Comparison of ENCODE assay signal across 8 cellular contexts in the genomic region with DNA sequence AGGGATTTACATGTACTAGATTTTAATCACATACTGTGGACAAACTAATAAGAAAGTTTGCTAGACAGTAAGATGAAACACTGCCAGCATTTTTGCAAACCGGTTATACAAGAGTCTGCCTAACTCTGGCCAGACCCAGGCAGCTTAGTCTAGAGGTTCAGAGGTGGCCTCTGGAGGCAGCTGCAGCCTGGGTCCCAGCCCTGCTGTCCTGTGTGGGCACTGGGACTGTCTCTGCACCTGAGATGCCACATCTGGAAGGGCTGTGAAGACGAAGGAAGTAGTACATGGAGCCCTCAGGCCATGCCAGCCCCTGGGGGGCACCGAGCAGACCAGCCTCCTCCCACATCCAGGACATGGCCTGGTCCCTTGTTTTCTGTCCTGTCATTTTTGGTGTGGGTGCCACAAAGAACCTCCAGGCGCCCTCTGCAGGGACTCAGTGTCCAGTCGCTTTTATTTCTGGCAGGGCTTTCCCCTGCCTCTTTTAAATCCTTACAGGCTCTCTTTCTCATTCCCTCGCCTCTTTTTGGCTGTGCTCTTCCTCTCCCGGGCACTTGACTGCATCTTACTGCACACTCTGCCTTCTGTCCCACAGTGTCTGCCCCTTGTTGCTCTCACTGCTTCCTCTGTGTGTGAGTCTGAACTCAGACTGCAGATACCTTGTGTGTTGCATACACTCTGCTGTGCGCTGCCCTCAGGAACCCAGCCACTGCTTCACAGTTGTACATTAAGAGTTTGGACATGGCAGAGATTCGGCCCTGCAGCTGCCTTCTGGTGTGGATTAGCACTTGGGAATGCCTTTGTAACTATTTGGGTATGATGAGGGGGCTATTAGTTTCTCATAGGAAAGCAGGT.
DNase-seq lines count a peak whose midpoint lies in the region; ATAC-seq and TF ChIP-seq lines count a peak whose summit lies in the region.

No MANE protein-coding gene starts in this region.

- 29% methylated on average over 9 of the region's 9 CpGs for WGBS in urinary bladder

- no peaks in the 10 kb centered on the region for H3K4me1 ChIP-seq in urinary bladder (ENCODE audit: insufficient read depth)

- peak; percentile 8 to 22 for DNase-seq in activated CD4-positive, alpha-beta T cell treated with anti-CD3 and anti-CD28 coated beads for 24 hours (ENCODE audit: low read depth in 2 of 2)
- DNase-seq in activated CD4-positive, alpha-beta T cell treated with anti-CD3 and anti-CD28 coated beads for 1 hour = no peak
- DNase-seq in MG63 = peak; percentile 26
- peak; percentile 15 to 21 for DNase-seq in activated CD4-positive, alpha-beta T cell treated with anti-CD3 and anti-CD28 coated beads for 4 hours
- peak; percentile 51 to 73 for DNase-seq in erythroblast (lab: John Stamatoyannopoulos, UW)
- peak; percentile 50 for DNase-seq in myocyte (ENCODE audit: low read depth)

- no peak for ATAC-seq in HG03108 (IDR thresholded peaks at IDR 0.05; ENCODE audit: unreplicated experiment)

- H3K36me3 ChIP-seq in MG63 (no peaks in the 10 kb centered on the region), urinary bladder (ENCODE audit: insufficient read depth) (no peaks in the 10 kb centered on the region)

- H3K9me3 ChIP-seq in MG63 = no peaks in the 10 kb centered on the region

- no peak overlapping the region for H3K4me3 ChIP-seq in MG63
- H3K4me3 ChIP-seq in urinary bladder (ENCODE audit: low read depth, low read length) = no peak overlapping the region

- H3K27me3 ChIP-seq in MG63 = no peaks in the 10 kb centered on the region

- peak overlapping the region; percentile 30 for H3K27ac ChIP-seq in urinary bladder (ENCODE audit: low read depth)

- TF ChIP-seq POLR2A in erythroblast (IDR thresholded peaks at IDR 0.05; ENCODE audit: low read length) = no peak
